ENCODE assay signal across 18 cellular contexts in genomic region chr18:12691021-12691420, GRCh38. TPM values are rescaled to one million over a fixed set of nuclear protein-coding genes. Genes with fewer than 3 reads are reported as not detected.
DNase-seq lines count a peak whose midpoint lies in the region; ATAC-seq, FAIRE-seq and TF ChIP-seq lines count a peak whose summit lies in the region.
"Had no signal": no experiment of that assay in that cellular context is flagged by ENCODE, and none has a peak within 500 bp of the region (broad histone marks: within the 10 kb centered on the region; RNA-seq: fewer than 3 reads in every experiment).

No MANE protein-coding gene starts in this region.

- intact Hi-C loops in K562 (cut with micrococcal nuclease) (no loop called here), kidney (cut with DNase I) (no loop called here)

- H3K4me3 ChIP-seq in A549 (no peak overlapping the region), K562 (no peak overlapping the region), kidney (ENCODE audit: low read length in 2 of 2) (no peak overlapping the region), gastroesophageal sphincter (no peak overlapping the region)
- H3K4me3 ChIP-seq: GM23248 had no signal

- no peak for TF ChIP-seq RAD21 in A549 (conservative IDR thresholded peaks at IDR 0.05 in 1 of 2, IDR thresholded peaks at IDR 0.05 in 1 of 2)
- no peak for TF ChIP-seq RAD21 in K562 (CRISPR knock-in tag; conservative IDR thresholded peaks at IDR 0.05 in 1 of 2, IDR thresholded peaks at IDR 0.05 in 1 of 2)

- in situ Hi-C loops in K562 (cut with MboI): no loop called here

- H3K9me1 ChIP-seq in K562 (ENCODE audit: control insufficient read depth, insufficient read depth, low read length): no peaks in the 10 kb centered on the region

- H3K79me2 ChIP-seq in K562 (ENCODE audit: control insufficient read depth, insufficient read depth, low read length): no peaks in the 10 kb centered on the region

- 0 out of 2 replicates have a peak, but pooled peaks cover 3% of the 10 kb centered on the region for H4K20me1 ChIP-seq in K562 (replicated peaks; ENCODE audit: control insufficient read depth, insufficient read depth, low read length)

- H3K4me1 ChIP-seq in A549 (no peaks in the 10 kb centered on the region), K562 (replicated peaks in 1 of 2; ENCODE audit: control insufficient read depth in 2 of 2, insufficient read depth in 2 of 2, low read length in 2 of 2) (no peaks in the 10 kb centered on the region), kidney (ENCODE audit: control insufficient read depth in 1 of 2, insufficient read depth in 1 of 2, low read depth in 1 of 2, low read length in 2 of 2) (no peaks in the 10 kb centered on the region), gastroesophageal sphincter (no peaks in the 10 kb centered on the region)

- POLR2A ChIA-PET in A549 (lab: Yijun Ruan, JAX): no interaction called here
- POLR2A ChIA-PET in K562 (lab: Yijun Ruan, JAX): interaction anchor here (4.3 kb wide), 1 partner anchor 10 kb away, joined by 29 read pairs; the partner anchor contains the start of genes CEP76 and PSMG2

- H3K27me3 ChIP-seq in K562 (ENCODE audit: control insufficient read depth in 2 of 2, insufficient read depth in 2 of 2, low read length in 2 of 2): no peaks in the 10 kb centered on the region
- H3K27me3 ChIP-seq in gastroesophageal sphincter: no peaks in the 10 kb centered on the region

- H3K4me2 ChIP-seq in A549: no peak overlapping the region
- H3K4me2 ChIP-seq in K562 (ENCODE audit: insufficient read depth, low read length): no peak overlapping the region

- H3K9ac ChIP-seq in K562 (ENCODE audit: insufficient read depth in 1 of 2, low read depth in 2 of 2, low read length in 2 of 2): no peak overlapping the region
- no peak overlapping the region for H3K9ac ChIP-seq in kidney (ENCODE audit: low read length in 2 of 2)
- H3K9ac ChIP-seq: GM23248 had no signal

- CTCF ChIA-PET in A549 (lab: Yijun Ruan, JAX): interaction anchor here (1.4 kb wide), 1 partner anchor 244 kb away, joined by 3 read pairs; no protein-coding TSS in a partner anchor
- CTCF ChIA-PET in K562 (lab: Yijun Ruan, JAX; ENCODE audit: low intra/inter-chr PET ratio): interaction anchor here (0.7 kb wide), 1 partner anchor 33 kb away, joined by 3 read pairs; the partner anchor contains the start of gene SPIRE1

- H3K27ac ChIP-seq in A549: no peak overlapping the region
- H3K27ac ChIP-seq in K562 (ENCODE audit: extremely low read depth, low read depth, low read length): no peak overlapping the region
- no peak overlapping the region for H3K27ac ChIP-seq in kidney (ENCODE audit: low read depth in 2 of 2, low read length in 2 of 2)
- no peak overlapping the region for H3K27ac ChIP-seq in gastroesophageal sphincter
- H3K27ac ChIP-seq: GM23248 had no signal

- WGBS in A549 (ENCODE audit: missing lambda C conversion rate): 92% methylated on average over 2 of the region's 2 CpGs
- 91% methylated on average over 2 of the region's 2 CpGs for WGBS in K562 (ENCODE audit: insufficient coverage, low coverage, missing lambda C conversion rate)
- 86 to 91% methylated on average over 2 of the region's 2 CpGs for WGBS in gastroesophageal sphincter (ENCODE audit: low coverage in 1 of 2), 2 donors

- DNase-seq in A549 (ENCODE audit: low read depth in 1 of 2, low spot score in 1 of 2) (no peak), K562 (ENCODE audit: extremely low read depth in 1 of 4, low spot score in 3 of 4) (no peak), kidney (no peak), HK-2 (ENCODE audit: unreplicated experiment) (no peak), SKM-1 (lab: John Stamatoyannopoulos, UW; ENCODE audit: unreplicated experiment) (no peak)
- DNase-seq: 8988T; C1 segment of cervical spinal cord; Calu3; CD4-positive, alpha-beta memory T cell; COR-L47; DND-41; GM23248; H7; HCEC 1CT had no signal

- no peak for TF ChIP-seq CTCF in A549 (IDR thresholded peaks at IDR 0.05)
- TF ChIP-seq CTCF in K562 (IDR thresholded peaks at IDR 0.05 in 2 of 3, conservative IDR thresholded peaks at IDR 0.05 in 1 of 3; ENCODE audit: insufficient read depth in 2 of 3, low read depth in 1 of 3, low read length in 3 of 3): no peak
- no peak for TF ChIP-seq CTCF in kidney (IDR thresholded peaks at IDR 0.05; ENCODE audit: borderline replicate concordance, extremely low read depth, insufficient read depth)
- no peak for TF ChIP-seq CTCF in gastroesophageal sphincter (IDR thresholded peaks at IDR 0.05)

- H3K9me3 ChIP-seq in A549 (no peaks in the 10 kb centered on the region), K562 (replicated peaks; ENCODE audit: control insufficient read depth, insufficient read depth, low read depth, low read length) (no peaks in the 10 kb centered on the region), kidney (ENCODE audit: control insufficient read depth in 1 of 2, low read length in 2 of 2) (no peaks in the 10 kb centered on the region), gastroesophageal sphincter (no peaks in the 10 kb centered on the region)

- TF ChIP-seq EP300 in A549 (IDR thresholded peaks at IDR 0.05) (no peak), K562 (IDR thresholded peaks at IDR 0.05; ENCODE audit: low read length) (no peak), gastroesophageal sphincter (IDR thresholded peaks at IDR 0.05) (no peak)

- ATAC-seq in A549 (no peak), K562 (no peak), gastroesophageal sphincter (no peak)

- H3K36me3 ChIP-seq in K562 (ENCODE audit: control insufficient read depth, insufficient read depth, low read length) (peaks cover 34% of the 10 kb centered on the region), kidney (ENCODE audit: control insufficient read depth in 1 of 2, insufficient read depth in 2 of 2, low read length in 2 of 2) (peaks cover 0 to 5% of the 10 kb centered on the region in 2 donors), gastroesophageal sphincter (peaks cover 0 to 53% of the 10 kb centered on the region in 2 donors)

- BruUV-seq in K562 (replicated peaks; lab: Mats Ljungman, UMichigan): no TSS peak

- FAIRE-seq in A549 (lab: Jason Lieb, UNC) (no peak), K562 (lab: Jason Lieb, UNC) (no peak), kidney (lab: Jason Lieb, UNC) (peak; percentile 83)
- FAIRE-seq: G401.6, GM19239, H1 had no signal

- no peak overlapping the region for H2AFZ ChIP-seq in K562 (ENCODE audit: low read depth, low read length)
- H2AFZ ChIP-seq: GM23248 had no signal

- TF ChIP-seq POLR2A in A549 (IDR thresholded peaks at IDR 0.05; ENCODE audit: low read length) (no peak), K562 (conservative IDR thresholded peaks at IDR 0.05) (no peak), gastroesophageal sphincter (IDR thresholded peaks at IDR 0.05) (no peak)

RNA-seq across cellular contexts. Expression of gene CEP76, which starts 11.5 kb away (rescaled TPM):
- polyA plus RNA-seq in A549 (2011; rRNA removed) (12.4 and 13.1 TPM in 2 replicates), A549 (2017; fragmentation: RNase III; extraction: RNeasy Plus Mini Kit Qiagen cat#74134 plus additional on column Dnase treatment) (7.8 to 7.9 TPM (median 7.9 TPM) in 3 replicates), K562 (2011; rRNA removed) (20.5 and 26.3 TPM in 2 replicates), K562 (2014; fragmentation: Illumina TruSeq; extraction: Trizol) (15.7 and 16.2 TPM in 2 replicates), K562 (2014; fragmentation: Nextera tagmentation; extraction: Ambion mirVana) (1 to 10 TPM; 5.3 to 5.6 TPM), K562 (2014; rRNA removed) (21.5 and 23.3 TPM in 2 replicates), kidney (ENCODE audit: insufficient read depth, low read depth, low replicate concordance) (2.0 TPM)
- polyA plus RNA-seq in A549 (2012; cell fraction: cytosol; rRNA removed): 5.6 and 6.0 TPM in 2 replicates
- 7.7 TPM in 2 replicates for polyA plus RNA-seq in A549 (2012; cell fraction: nucleus; rRNA removed)
- polyA minus RNA-seq in A549 (2011; rRNA and poly(A)+ RNA removed): 6.3 and 11.7 TPM in 2 replicates
- 25.3 and 46.3 TPM in 2 replicates for total RNA-seq in K562 (2011; cell fraction: chromatin; rRNA removed; ENCODE audit: low replicate concordance)
- total RNA-seq in K562 (2011; cell fraction: nucleolus; rRNA removed): 14.8 and 18.3 TPM in 2 replicates
- total RNA-seq in K562 (2011; cell fraction: nucleoplasm; rRNA removed): 23.8 and 31.1 TPM in 2 replicates
- total RNA-seq in K562 (2014; rRNA removed) (22.1 and 27.3 TPM in 2 replicates), K562 (2014; rRNA removed; fragmentation: Illumina TruSeq; extraction: Trizol) (25.0 and 25.2 TPM in 2 replicates), K562 (2015; rRNA removed; fragmentation: Illumina TruSeq; extraction: Trizol) (16.9 and 21.1 TPM in 2 replicates), K562 (2021) (14.4 and 19.3 TPM in 2 replicates), kidney (5.3 TPM), gastroesophageal sphincter (10 to 100 TPM in 2 of 4 donors, 1 to 10 TPM in 2; 6.8 to 14.2 (median 9.6) TPM)
- 10.6 and 11.9 TPM in 2 replicates for polyA plus RNA-seq in K562 (2011; cell fraction: cytosol; rRNA removed)
- 12.4 and 16.0 TPM in 2 replicates for polyA plus RNA-seq in K562 (2011; cell fraction: nucleus; rRNA removed)
- polyA plus RNA-seq in K562 (2012): 9.7 and 11.6 TPM in 2 replicates
- 32.9 and 34.5 TPM in 2 replicates for polyA minus RNA-seq in K562 (2011; rRNA and poly(A)+ RNA removed)
- polyA minus RNA-seq in K562 (2011; cell fraction: cytosol; rRNA and poly(A)+ RNA removed): 7.8 and 12.5 TPM in 2 replicates
- polyA minus RNA-seq in K562 (2011; cell fraction: nucleus; rRNA and poly(A)+ RNA removed): 9.8 and 14.9 TPM in 2 replicates

RNA-seq across cellular contexts. Expression of gene PSMG2, which starts 11.8 kb away (rescaled TPM):
- 69.2 and 76.8 TPM in 2 replicates for polyA plus RNA-seq in A549 (2011; rRNA removed)
- 27.4 and 32.9 TPM in 2 replicates for polyA plus RNA-seq in A549 (2012; cell fraction: cytosol; rRNA removed)
- 11.3 and 13.9 TPM in 2 replicates for polyA plus RNA-seq in A549 (2012; cell fraction: nucleus; rRNA removed)
- polyA plus RNA-seq in A549 (2017; fragmentation: RNase III; extraction: RNeasy Plus Mini Kit Qiagen cat#74134 plus additional on column Dnase treatment): 75.3 to 76.5 TPM (median 75.7 TPM) in 3 replicates
- 24.7 and 28.8 TPM in 2 replicates for polyA minus RNA-seq in A549 (2011; rRNA and poly(A)+ RNA removed)
- 38.5 and 51.7 TPM in 2 replicates for total RNA-seq in K562 (2011; cell fraction: chromatin; rRNA removed; ENCODE audit: low replicate concordance)
- 24.5 and 24.8 TPM in 2 replicates for total RNA-seq in K562 (2011; cell fraction: nucleolus; rRNA removed)
- 34.8 and 40.9 TPM in 2 replicates for total RNA-seq in K562 (2011; cell fraction: nucleoplasm; rRNA removed)
- total RNA-seq in K562 (2014; rRNA removed): 59.9 and 76.9 TPM in 2 replicates
- total RNA-seq in K562 (2014; rRNA removed; fragmentation: Illumina TruSeq; extraction: Trizol): 116 and 125 TPM in 2 replicates
- total RNA-seq in K562 (2015; rRNA removed; fragmentation: Illumina TruSeq; extraction: Trizol): 101 and 111 TPM in 2 replicates
- total RNA-seq in K562 (2021): 90.2 and 95.6 TPM in 2 replicates
- 75.0 and 81.6 TPM in 2 replicates for polyA plus RNA-seq in K562 (2011; rRNA removed)
- polyA plus RNA-seq in K562 (2011; cell fraction: cytosol; rRNA removed): 35.3 and 54.9 TPM in 2 replicates
- 27.2 and 40.2 TPM in 2 replicates for polyA plus RNA-seq in K562 (2011; cell fraction: nucleus; rRNA removed)
- polyA plus RNA-seq in K562 (2012): 79.8 and 97.3 TPM in 2 replicates
- 105 and 120 TPM in 2 replicates for polyA plus RNA-seq in K562 (2014; fragmentation: Illumina TruSeq; extraction: Trizol)
- polyA plus RNA-seq in K562 (2014; fragmentation: Nextera tagmentation; extraction: Ambion mirVana): 100 to 1,000 TPM; 194 to 271 TPM
- 82.8 and 92.7 TPM in 2 replicates for polyA plus RNA-seq in K562 (2014; rRNA removed)
- 56.3 and 61.4 TPM in 2 replicates for polyA minus RNA-seq in K562 (2011; rRNA and poly(A)+ RNA removed)
- polyA minus RNA-seq in K562 (2011; cell fraction: cytosol; rRNA and poly(A)+ RNA removed): 38.3 and 45.0 TPM in 2 replicates
- 11.2 and 12.2 TPM in 2 replicates for polyA minus RNA-seq in K562 (2011; cell fraction: nucleus; rRNA and poly(A)+ RNA removed)
- total RNA-seq in kidney: 66.2 TPM
- polyA plus RNA-seq in kidney (ENCODE audit: insufficient read depth, low read depth, low replicate concordance): 108 TPM
- 100 to 1,000 TPM in 1 of 4 donors, 10 to 100 TPM in 3; 80.5 to 101 (median 82.3) TPM for total RNA-seq in gastroesophageal sphincter

RNA-seq across cellular contexts. Expression of gene SPIRE1, which starts 33.1 kb away (rescaled TPM):
- polyA plus RNA-seq in A549 (2011; rRNA removed) (23.2 and 29.4 TPM in 2 replicates), A549 (2017; fragmentation: RNase III; extraction: RNeasy Plus Mini Kit Qiagen cat#74134 plus additional on column Dnase treatment) (8.3 to 9.1 TPM (median 8.9 TPM) in 3 replicates), K562 (2011; rRNA removed) (7.7 and 10.2 TPM in 2 replicates), K562 (2014; fragmentation: Illumina TruSeq; extraction: Trizol) (12.3 and 13.6 TPM in 2 replicates), K562 (2014; fragmentation: Nextera tagmentation; extraction: Ambion mirVana) (1 to 10 TPM; 2.9 to 3.3 TPM), K562 (2014; rRNA removed) (8.0 and 8.1 TPM in 2 replicates), kidney (ENCODE audit: insufficient read depth, low read depth, low replicate concordance) (12.3 TPM)
- polyA plus RNA-seq in A549 (2012; cell fraction: cytosol; rRNA removed): 4.0 and 4.7 TPM in 2 replicates
- 4.7 and 8.4 TPM in 2 replicates for polyA plus RNA-seq in A549 (2012; cell fraction: nucleus; rRNA removed)
- 19.7 and 21.7 TPM in 2 replicates for polyA minus RNA-seq in A549 (2011; rRNA and poly(A)+ RNA removed)
- 21.5 and 33.5 TPM in 2 replicates for total RNA-seq in K562 (2011; cell fraction: chromatin; rRNA removed; ENCODE audit: low replicate concordance)
- total RNA-seq in K562 (2011; cell fraction: nucleolus; rRNA removed): 3.8 and 7.4 TPM in 2 replicates
- total RNA-seq in K562 (2011; cell fraction: nucleoplasm; rRNA removed): 10.1 and 15.6 TPM in 2 replicates
- total RNA-seq in K562 (2014; rRNA removed) (10.0 and 12.7 TPM in 2 replicates), K562 (2014; rRNA removed; fragmentation: Illumina TruSeq; extraction: Trizol) (12.8 and 15.1 TPM in 2 replicates), K562 (2015; rRNA removed; fragmentation: Illumina TruSeq; extraction: Trizol) (11.8 and 13.9 TPM in 2 replicates), K562 (2021) (12.5 and 14.0 TPM in 2 replicates), kidney (35.1 TPM), gastroesophageal sphincter (10 to 100 TPM; 37.4 to 50.8 (median 43.0) TPM)
- 4.0 and 5.0 TPM in 2 replicates for polyA plus RNA-seq in K562 (2011; cell fraction: cytosol; rRNA removed)
- polyA plus RNA-seq in K562 (2011; cell fraction: nucleus; rRNA removed): 8.5 and 9.5 TPM in 2 replicates
- 7.4 and 12.4 TPM in 2 replicates for polyA plus RNA-seq in K562 (2012)
- polyA minus RNA-seq in K562 (2011; rRNA and poly(A)+ RNA removed): 14.2 and 18.9 TPM in 2 replicates
- 8.0 and 8.1 TPM in 2 replicates for polyA minus RNA-seq in K562 (2011; cell fraction: cytosol; rRNA and poly(A)+ RNA removed)
- 3.5 and 7.7 TPM in 2 replicates for polyA minus RNA-seq in K562 (2011; cell fraction: nucleus; rRNA and poly(A)+ RNA removed)

Comparison
In these comparisons a context has a peak if more than half of its experiments do, and no peak if none do; other contexts are left out.
1. Of the 35 proteins assayed by ChIP-seq in both K562 and A549: peak only in K562: none; only in A549: MAFK; in both: none; in neither: 34.